14 cellular contexts compared by ENCODE assay signal in the genomic region with DNA sequence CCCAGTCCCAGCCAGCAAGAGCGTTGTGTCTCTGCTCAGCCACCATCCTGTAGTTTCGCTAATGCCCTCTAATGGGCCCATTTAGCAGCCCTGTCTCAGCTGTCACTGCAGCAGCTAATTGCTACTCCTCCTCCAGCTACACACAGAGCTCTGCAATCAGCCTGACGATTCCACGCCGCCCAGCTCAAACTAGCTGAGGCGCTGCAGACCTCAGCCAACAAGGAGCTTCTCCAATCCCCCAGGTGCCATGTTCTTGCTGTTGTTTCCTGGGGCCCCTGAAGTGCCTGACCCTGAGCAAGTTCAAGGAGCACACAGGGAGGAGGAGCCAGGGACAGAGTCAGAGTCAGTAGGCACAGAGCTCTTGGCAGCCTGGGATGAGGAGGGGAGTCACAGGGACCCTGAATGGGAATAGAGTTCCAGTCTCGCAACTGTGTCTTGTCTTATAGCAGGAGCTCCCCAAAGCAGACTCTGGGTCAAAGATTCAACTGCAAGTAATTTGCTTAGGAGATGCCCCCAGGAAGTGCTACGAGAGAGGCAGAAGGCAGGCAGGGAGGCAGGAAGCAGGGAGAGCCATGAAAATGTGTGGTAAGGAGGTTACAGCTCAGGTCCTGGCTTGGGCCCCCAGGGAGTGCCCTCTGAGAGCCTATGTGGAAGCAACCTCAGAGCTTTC.
A peak's percentile ranks its signal among the peaks of the same experiment; 100 is the strongest.
DNase-seq lines count a peak whose midpoint lies in the region; ATAC-seq and TF ChIP-seq lines count a peak whose summit lies in the region.
"Had no signal": no experiment of that assay in that cellular context is flagged by ENCODE, and none has a peak within 500 bp of the region (broad histone marks: within the 10 kb centered on the region; RNA-seq: fewer than 3 reads in every experiment).

No MANE protein-coding gene starts in this region.

- H3K23ac ChIP-seq in H9 (ENCODE audit: insufficient read length, low read depth, low read length): no peak overlapping the region

- H3K36me3 Mint-ChIP-seq in H9 (ENCODE audit: insufficient read depth in 1 of 3, low read depth in 3 of 3): no peaks in the 10 kb centered on the region; a peak in 1 of 7 replicates
- H3K36me3 Mint-ChIP-seq in T-helper 2 cell treated with Interferon-gamma antibody and Interleukin-4, amounts not matched to agents 5 μg/mL and 100 μg/mL, for 36 hours (ENCODE audit: low read depth): no peaks in the 10 kb centered on the region

- H2AFZ ChIP-seq in H9 (ENCODE audit: low read length): no peak overlapping the region

- no peak overlapping the region for H2BK20ac ChIP-seq in H9 (ENCODE audit: low read depth, low read length, poor library complexity, severe bottlenecking)

- WGBS in H9 (ENCODE audit: extremely low coverage, insufficient read length, low lambda C conversion rate): no CpG with 5 or more reads among the region's 8 CpGs

- H3K14ac ChIP-seq in H9 (ENCODE audit: insufficient read depth, low read length): no peak overlapping the region

- no peak overlapping the region for H3K4ac ChIP-seq in H9 (ENCODE audit: low read depth, low read length)

- H2AK5ac ChIP-seq in H9 (ENCODE audit: insufficient read length, low read length): no peak overlapping the region

- peaks cover 34 to 39% of the 10 kb centered on the region in 2 experiments for H3K4me1 Mint-ChIP-seq in H9
- H3K4me1 Mint-ChIP-seq in T-helper 2 cell treated with Interferon-gamma antibody and Interleukin-4, amounts not matched to agents 5 μg/mL and 100 μg/mL, for 36 hours (ENCODE audit: low read depth): no peaks in the 10 kb centered on the region

- H3K9ac ChIP-seq in H9 (ENCODE audit: extremely low read depth, insufficient read length, low read length): no peak overlapping the region

- no peak overlapping the region for H3K27ac Mint-ChIP-seq in H9
- H3K27ac Mint-ChIP-seq in T-helper 2 cell treated with Interferon-gamma antibody and Interleukin-4, amounts not matched to agents 5 μg/mL and 100 μg/mL, for 36 hours: no peak overlapping the region

- H3K79me2 ChIP-seq in H9 (ENCODE audit: insufficient read depth, low read length): no peaks in the 10 kb centered on the region

- no peaks in the 10 kb centered on the region for H3K9me3 Mint-ChIP-seq in H9
- H3K9me3 Mint-ChIP-seq in T-helper 2 cell treated with Interferon-gamma antibody and Interleukin-4, amounts not matched to agents 5 μg/mL and 100 μg/mL, for 36 hours: no peaks in the 10 kb centered on the region
- H3K9me3 Mint-ChIP-seq: neural crest cell had no signal

- no peak overlapping the region for H2BK120ac ChIP-seq in H9 (ENCODE audit: low read depth, low read length, poor library complexity, severe bottlenecking)

- H4K20me1 ChIP-seq in H9 (ENCODE audit: control insufficient read depth, insufficient read depth, insufficient read length): no peaks in the 10 kb centered on the region

- no peak for ATAC-seq in RWPE2 (ENCODE audit: low read depth)
- ATAC-seq: body of pancreas, left lung had no signal

- no peak overlapping the region for H2BK12ac ChIP-seq in H9 (ENCODE audit: insufficient read length, low read depth, low read length)

- no peak overlapping the region for H3K4me3 ChIP-seq in RWPE2 (ENCODE audit: severe bottlenecking)
- H3K4me3 ChIP-seq: body of pancreas, left lung, skin epidermis had no signal

- H3K4me1 ChIP-seq in H9 (ENCODE audit: insufficient read depth, low read length) (peaks cover 2% of the 10 kb centered on the region; the same call in 1 of the 2 replicates), RWPE2 (ENCODE audit: insufficient read depth, poor library complexity, severe bottlenecking) (peaks cover 8% of the 10 kb centered on the region)
- H3K4me1 ChIP-seq: body of pancreas, left lung had no signal

- H4K91ac ChIP-seq in H9 (ENCODE audit: insufficient read length, low read depth, low read length): no peak overlapping the region

- no peaks in the 10 kb centered on the region for H3K79me1 ChIP-seq in H9 (ENCODE audit: insufficient read depth, low read depth, low read length, poor library complexity, severe bottlenecking)

- no peaks in the 10 kb centered on the region for H3K23me2 ChIP-seq in H9 (ENCODE audit: insufficient read length, low read depth, low read length, poor library complexity, severe bottlenecking)

- no peak overlapping the region for H3T11ph ChIP-seq in H9 (ENCODE audit: low read length)

- H3K36me3 ChIP-seq in RWPE2 (ENCODE audit: low read depth): no peaks in the 10 kb centered on the region
- H3K36me3 ChIP-seq: left lung had no signal

- no peak overlapping the region for H2BK15ac ChIP-seq in H9 (ENCODE audit: low read depth, low read length)

- DNase-seq in D341Med (ENCODE audit: low spot score): peak; percentile 59
- DNase-seq in H9: peak; percentile 59
- peak; percentile 23 for DNase-seq in RWPE2 (ENCODE audit: low spot score)
- DNase-seq in mesenteric fat pad (ENCODE audit: low spot score): peak; percentile 83
- no peak for DNase-seq in T-helper 2 cell treated with Interferon-gamma antibody and Interleukin-4, amounts not matched to agents 5 μg/mL and 100 μg/mL, for 36 hours (ENCODE audit: low spot score)
- DNase-seq in NCI-H774 (lab: John Stamatoyannopoulos, UW): no peak
- no peak for DNase-seq in activated naive CD4-positive, alpha-beta T cell treated with Interleukin-2 at 50 U/mL for 16 hours
- DNase-seq: effector memory CD4-positive, alpha-beta T cell; NCI-H446 treated with DMSO at 0.1 percent for 48 hours had no signal

- no peak overlapping the region for H4K8ac ChIP-seq in H9 (replicated peaks; ENCODE audit: insufficient read length, low read depth, low read length)

- H2BK5ac ChIP-seq in H9 (ENCODE audit: insufficient read length, low read length): no peak overlapping the region

- H3K27me3 ChIP-seq in H9 (ENCODE audit: insufficient read depth, low read length) (no peaks in the 10 kb centered on the region), RWPE2 (ENCODE audit: insufficient read depth, poor library complexity, severe bottlenecking) (no peaks in the 10 kb centered on the region)
- H3K27me3 ChIP-seq: body of pancreas had no signal

- H4K5ac ChIP-seq in H9 (ENCODE audit: insufficient read length, low read depth, low read length): no peak overlapping the region

- no peaks in the 10 kb centered on the region for H3K9me3 ChIP-seq in H9 (ENCODE audit: control insufficient read depth, low read depth, low read length)
- no peaks in the 10 kb centered on the region for H3K9me3 ChIP-seq in RWPE2 (ENCODE audit: severe bottlenecking)
- H3K9me3 ChIP-seq: body of pancreas, left lung had no signal

- no peak overlapping the region for H3K56ac ChIP-seq in H9 (ENCODE audit: insufficient read length, low read depth, low read length)

- no peak overlapping the region for H3K4me3 Mint-ChIP-seq in H9
- H3K4me3 Mint-ChIP-seq in T-helper 2 cell treated with Interferon-gamma antibody and Interleukin-4, amounts not matched to agents 5 μg/mL and 100 μg/mL, for 36 hours: no peak overlapping the region
- H3K4me3 Mint-ChIP-seq: neural crest cell had no signal

- TF ChIP-seq CTCF in H9 (conservative IDR thresholded peaks at IDR 0.05) (no peak), RWPE2 (IDR thresholded peaks at IDR 0.05; ENCODE audit: poor library complexity, severe bottlenecking) (no peak)

- H3K27ac ChIP-seq in H9 (ENCODE audit: insufficient read length, low read depth, low read length): no peak overlapping the region
- no peak overlapping the region for H3K27ac ChIP-seq in RWPE2 (ENCODE audit: poor library complexity, severe bottlenecking)
- H3K27ac ChIP-seq: body of pancreas, left lung, skin epidermis, VCaP had no signal

- H3K4me2 ChIP-seq in H9 (ENCODE audit: insufficient read depth, insufficient read length, low read length): no peak overlapping the region

- H3K27me3 Mint-ChIP-seq in H9 (ENCODE audit: low read depth): peaks cover 27% of the 10 kb centered on the region
- no peaks in the 10 kb centered on the region for H3K27me3 Mint-ChIP-seq in T-helper 2 cell treated with Interferon-gamma antibody and Interleukin-4, amounts not matched to agents 5 μg/mL and 100 μg/mL, for 36 hours (ENCODE audit: low read depth)

- H3K18ac ChIP-seq in H9 (ENCODE audit: insufficient read length, low read depth, low read length): no peak overlapping the region

Comparison
In these comparisons a context has a peak if more than half of its experiments do, and no peak if none do; other contexts are left out.
1. DNase-seq: peak in D341Med (single experiment), H9 (single experiment), RWPE2 (single experiment) and mesenteric fat pad (single experiment); none in T-helper 2 cell treated with Interferon-gamma antibody and Interleukin-4, amounts not matched to agents 5 μg/mL and 100 μg/mL, for 36 hours (single experiment), NCI-H774 (single experiment) and activated naive CD4-positive, alpha-beta T cell treated with Interleukin-2 at 50 U/mL for 16 hours (single experiment).